In the genomic region with DNA sequence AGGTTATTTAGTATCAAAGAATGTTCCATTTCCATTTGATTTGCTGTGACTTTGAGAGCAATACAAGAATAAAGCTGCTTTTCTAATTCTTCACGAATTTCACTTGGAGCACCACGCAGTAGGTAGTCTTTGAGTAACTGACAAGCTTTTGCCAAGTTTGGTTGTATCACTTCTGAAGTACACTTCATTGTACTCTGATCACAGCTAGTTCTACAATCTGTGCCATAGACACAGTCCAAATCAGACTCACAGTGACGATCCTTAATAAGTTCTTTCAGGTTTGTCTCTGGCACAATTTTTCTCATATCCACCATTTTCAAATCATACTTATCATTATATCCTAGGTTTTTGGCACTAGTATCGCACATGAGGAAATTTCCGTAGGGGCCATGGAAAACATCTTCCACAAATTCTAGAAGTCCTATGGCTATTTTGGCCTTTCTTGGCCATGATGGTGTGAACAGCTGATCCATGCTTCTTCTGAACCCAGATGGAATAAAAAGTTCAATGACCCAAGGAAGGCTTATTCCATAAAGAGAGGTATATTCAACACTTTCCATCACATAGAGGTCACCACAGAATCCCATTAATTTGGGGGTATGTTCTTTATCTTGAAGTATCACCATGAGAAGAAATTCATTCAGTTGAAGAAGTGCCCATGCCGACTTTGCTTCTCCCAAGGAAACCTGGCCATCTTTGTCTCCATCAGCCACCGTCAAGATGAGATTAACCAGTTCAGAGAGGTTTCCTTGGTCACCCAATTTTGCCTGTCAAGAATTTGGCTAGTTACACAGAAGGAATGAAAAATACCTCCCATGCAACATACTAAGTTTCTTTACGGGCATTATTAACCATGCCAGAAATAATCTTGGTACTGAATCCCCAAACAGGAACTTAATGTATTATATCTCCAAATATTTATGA, we compare ENCODE assay signal across 1 cellular context.
TF ChIP-seq lines count a peak whose summit lies in the region.

No MANE protein-coding gene starts in this region.

TF ChIP-seq in HCT116, 20 proteins besides CTCF, POLR2A, EP300 and RAD21:
- TF ChIP-seq POLR2AphosphoS5 (IDR thresholded peaks at IDR 0.05; ENCODE audit: low read depth, low read length) = no peak; the same call in 1 of the 2 replicates
- TF ChIP-seq CBX3 (IDR thresholded peaks at IDR 0.05; ENCODE audit: low read depth) = no peak
- no peak for TF ChIP-seq SRF (IDR thresholded peaks at IDR 0.05; ENCODE audit: low read depth)
- no peak for TF ChIP-seq REST (IDR thresholded peaks at IDR 0.05; ENCODE audit: low read depth)
- TF ChIP-seq SIN3A (IDR thresholded peaks at IDR 0.05; ENCODE audit: low read depth) = no peak
- TF ChIP-seq MAX (IDR thresholded peaks at IDR 0.05) = no peak
- TF ChIP-seq FOSL1 (IDR thresholded peaks at IDR 0.05; ENCODE audit: low read depth) = no peak
- TF ChIP-seq JUND (IDR thresholded peaks at IDR 0.05) = no peak
- TF ChIP-seq EZH2 (IDR thresholded peaks at IDR 0.05) = no peak
- TF ChIP-seq, protein P1, sequence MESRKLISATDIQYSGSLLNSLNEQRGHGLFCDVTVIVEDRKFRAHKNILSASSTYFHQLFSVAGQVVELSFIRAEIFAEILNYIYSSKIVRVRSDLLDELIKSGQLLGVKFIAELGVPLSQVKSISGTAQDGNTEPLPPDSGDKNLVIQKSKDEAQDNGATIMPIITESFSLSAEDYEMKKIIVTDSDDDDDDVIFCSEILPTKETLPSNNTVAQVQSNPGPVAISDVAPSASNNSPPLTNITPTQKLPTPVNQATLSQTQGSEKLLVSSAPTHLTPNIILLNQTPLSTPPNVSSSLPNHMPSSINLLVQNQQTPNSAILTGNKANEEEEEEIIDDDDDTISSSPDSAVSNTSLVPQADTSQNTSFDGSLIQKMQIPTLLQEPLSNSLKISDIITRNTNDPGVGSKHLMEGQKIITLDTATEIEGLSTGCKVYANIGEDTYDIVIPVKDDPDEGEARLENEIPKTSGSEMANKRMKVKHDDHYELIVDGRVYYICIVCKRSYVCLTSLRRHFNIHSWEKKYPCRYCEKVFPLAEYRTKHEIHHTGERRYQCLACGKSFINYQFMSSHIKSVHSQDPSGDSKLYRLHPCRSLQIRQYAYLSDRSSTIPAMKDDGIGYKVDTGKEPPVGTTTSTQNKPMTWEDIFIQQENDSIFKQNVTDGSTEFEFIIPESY (IDR thresholded peaks at IDR 0.05; ENCODE audit: extremely low read depth, insufficient replicate concordance, low read length) = no peak
- no peak for TF ChIP-seq ZNF274 (IDR thresholded peaks at IDR 0.05; ENCODE audit: low read depth, low read length)
- no peak for TF ChIP-seq ZFX (IDR thresholded peaks at IDR 0.05)
- no peak for TF ChIP-seq ELF1 (IDR thresholded peaks at IDR 0.05; ENCODE audit: borderline replicate concordance, low read depth)
- TF ChIP-seq TCF7L2 (IDR thresholded peaks at IDR 0.05; ENCODE audit: borderline replicate concordance, extremely low read depth, insufficient read depth, insufficient read length) = no peak
- TF ChIP-seq EZH2phosphoT487 (IDR thresholded peaks at IDR 0.05; ENCODE audit: borderline replicate concordance) = no peak
- no peak for TF ChIP-seq CEBPB (IDR thresholded peaks at IDR 0.05; ENCODE audit: low read depth)
- no peak for TF ChIP-seq SP1 (IDR thresholded peaks at IDR 0.05; ENCODE audit: low read depth)
